ENCODE assay signal across 1 cellular context in the genomic region with DNA sequence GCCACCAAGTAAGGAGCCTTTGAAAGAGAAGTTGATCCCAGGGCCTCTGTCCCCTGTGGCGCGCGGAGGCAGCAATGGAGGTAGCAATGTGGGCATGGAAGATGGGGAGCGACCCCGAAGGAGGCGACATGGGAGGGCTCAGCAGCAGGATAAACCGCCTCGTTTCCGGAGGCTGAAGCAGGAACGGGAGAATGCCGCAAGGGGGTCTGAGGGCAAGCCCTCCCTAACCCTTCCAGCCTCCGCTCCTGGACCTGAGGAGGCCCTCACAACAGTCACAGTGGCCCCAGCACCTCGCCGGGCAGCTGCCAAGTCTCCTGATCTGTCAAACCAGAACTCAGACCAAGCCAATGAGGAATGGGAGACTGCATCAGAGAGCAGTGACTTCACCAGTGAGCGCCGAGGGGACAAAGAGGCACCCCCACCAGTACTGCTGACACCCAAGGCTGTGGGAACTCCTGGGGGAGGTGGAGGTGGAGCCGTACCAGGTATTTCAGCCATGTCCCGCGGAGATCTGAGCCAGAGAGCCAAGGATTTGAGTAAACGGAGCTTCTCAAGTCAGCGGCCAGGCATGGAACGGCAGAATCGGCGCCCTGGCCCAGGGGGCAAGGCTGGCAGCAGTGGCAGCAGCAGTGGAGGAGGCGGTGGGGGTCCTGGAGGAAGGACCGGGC.
TF ChIP-seq lines count a peak whose summit lies in the region.

No MANE protein-coding gene starts in this region.

TF ChIP-seq in GM12878, 131 proteins besides CTCF, POLR2A, EP300 and RAD21:
- TF ChIP-seq NR2C1 (IDR thresholded peaks at IDR 0.05) (no peak), JUND (IDR thresholded peaks at IDR 0.05; ENCODE audit: low read depth, low read length) (no peak), POLR2AphosphoS5 (IDR thresholded peaks at IDR 0.05; ENCODE audit: low read length) (peak; percentile 64; the same call in 1 of the 2 replicates)
